In the genomic region with DNA sequence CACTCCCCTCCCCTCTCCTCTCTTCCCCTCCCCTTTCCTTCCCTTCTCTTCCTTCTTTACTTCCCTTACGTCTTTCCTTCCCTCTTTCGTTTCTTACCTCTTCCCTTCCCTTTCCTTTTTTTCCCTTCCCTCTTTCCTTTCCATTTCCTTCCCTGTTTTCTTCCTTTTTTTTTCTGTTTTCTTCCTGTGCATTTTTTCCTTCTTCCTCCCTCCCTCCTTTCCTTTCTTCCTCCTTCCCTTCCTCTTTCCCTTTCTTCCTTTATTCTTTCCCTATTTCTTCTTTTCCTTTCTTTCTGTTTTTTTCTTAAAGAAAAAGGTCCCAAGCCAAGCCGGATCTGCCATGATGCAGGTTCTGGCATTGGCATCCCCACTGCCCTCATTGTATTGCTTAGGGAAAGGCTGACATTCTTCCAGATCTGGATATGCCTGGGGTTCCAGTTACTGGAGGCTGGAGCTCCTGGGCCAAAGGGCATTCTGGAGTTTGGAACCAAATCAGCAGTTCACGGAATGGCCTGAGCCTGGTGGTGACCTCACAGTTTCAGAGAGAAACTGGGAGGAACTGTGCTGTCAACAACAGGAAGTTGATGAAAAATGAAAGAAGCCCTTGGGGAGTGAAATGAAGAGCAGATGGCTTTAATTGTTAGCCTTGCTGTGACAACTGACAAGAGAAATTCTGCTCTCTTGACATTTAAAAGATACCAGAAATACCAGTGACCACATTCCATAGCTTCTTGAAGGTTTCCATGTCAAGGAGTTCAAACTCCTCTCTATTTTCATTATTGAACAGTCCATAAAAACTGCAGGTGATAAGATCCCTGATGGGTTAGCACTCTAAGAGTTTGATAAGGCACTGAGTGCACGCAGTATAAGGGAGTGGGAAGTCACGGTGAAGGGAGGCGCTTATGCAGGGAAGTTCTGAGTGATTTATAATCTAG, we compare ENCODE assay signal across 8 cellular contexts.
DNase-seq lines count a peak whose midpoint lies in the region; ATAC-seq and TF ChIP-seq lines count a peak whose summit lies in the region.

No MANE protein-coding gene starts in this region.

- H3K27me3 ChIP-seq in BLaER1 treated with 17β-estradiol and CSF1 and Interleukin-3, amounts not matched to agents 10 nM and 100 nM, result no peaks in the 10 kb centered on the region
- H3K27me3 ChIP-seq in foreskin keratinocyte, result no peaks in the 10 kb centered on the region

- peak overlapping the region; percentile 48 to 81 (median 71) for H3K4me2 ChIP-seq in BLaER1 treated with 17β-estradiol and CSF1 and Interleukin-3, amounts not matched to agents 10 nM and 100 nM

- peak overlapping the region in 10 of 11 experiments; percentile 2 to 71 (median 31); a peak in 14 of 22 replicates for H3K9ac ChIP-seq in BLaER1 treated with 17β-estradiol and CSF1 and Interleukin-3, amounts not matched to agents 10 nM and 100 nM

- H3K4me3 ChIP-seq in BLaER1 treated with 17β-estradiol and CSF1 and Interleukin-3, amounts not matched to agents 10 nM and 100 nM, result peak overlapping the region in 5 of 10 experiments; percentile 1 to 38 (median 24); a peak in 6 of 20 replicates

- H3K9me3 ChIP-seq in BLaER1 treated with 17β-estradiol and CSF1 and Interleukin-3, amounts not matched to agents 10 nM and 100 nM (replicated peaks in 1 of 11), result peaks cover 0 to 12% (median 6%) of the 10 kb centered on the region in 11 experiments; a peak in 5 of 22 replicates

- peaks cover 15 to 22% (median 20%) of the 10 kb centered on the region in 10 experiments for H3K4me1 ChIP-seq in BLaER1 treated with 17β-estradiol and CSF1 and Interleukin-3, amounts not matched to agents 10 nM and 100 nM
- H3K4me1 ChIP-seq in foreskin keratinocyte, result no peaks in the 10 kb centered on the region

- H3K36me3 ChIP-seq in BLaER1 treated with 17β-estradiol and CSF1 and Interleukin-3, amounts not matched to agents 10 nM and 100 nM, result no peaks in the 10 kb centered on the region

- DNase-seq in RPMI8226 (peak; percentile 15), foreskin melanocyte (peak; percentile 67), retina (peak; percentile 29), HuH-7.5 (ENCODE audit: low spot score) (no peak), foreskin keratinocyte (no peak)

- peak overlapping the region; percentile 38 to 87 (median 66) for H3K27ac ChIP-seq in BLaER1 treated with 17β-estradiol and CSF1 and Interleukin-3, amounts not matched to agents 10 nM and 100 nM
- no peak overlapping the region for H3K27ac ChIP-seq in foreskin keratinocyte

- peak; percentile 100 for ATAC-seq in GM18907 (IDR thresholded peaks at IDR 0.05; ENCODE audit: unreplicated experiment)
- peak; percentile 100 for ATAC-seq in HG03060 (IDR thresholded peaks at IDR 0.05; ENCODE audit: low read depth, unreplicated experiment)
- ATAC-seq in foreskin keratinocyte, result no peak

- H4K20me1 ChIP-seq in BLaER1 treated with 17β-estradiol and CSF1 and Interleukin-3, amounts not matched to agents 10 nM and 100 nM, result no peaks in the 10 kb centered on the region

- TF ChIP-seq CTCF in foreskin keratinocyte (conservative IDR thresholded peaks at IDR 0.05), result no peak

Comparison
In these comparisons a context has a peak if more than half of its experiments do, and no peak if none do; other contexts are left out.
1. DNase-seq: peak in RPMI8226 (single experiment), foreskin melanocyte (single experiment) and retina (single experiment); none in HuH-7.5 (single experiment) and foreskin keratinocyte (0 of 2).